8 cellular contexts compared by ENCODE assay signal in genomic region chr6:143536461-143536865, GRCh38. TPM values are rescaled to one million over a fixed set of nuclear protein-coding genes. Genes with fewer than 3 reads are reported as not detected.
DNase-seq lines count a peak whose midpoint lies in the region; ATAC-seq and TF ChIP-seq lines count a peak whose summit lies in the region.

No MANE protein-coding gene starts in this region.

- H3K4me3 ChIP-seq in right cardiac atrium (ENCODE audit: low read length) (peak overlapping the region; percentile 78), skeletal muscle cell (ENCODE audit: low read depth, low read length) (peak overlapping the region; percentile 58)

- TF ChIP-seq CTCF in C4-2B (conservative IDR thresholded peaks at IDR 0.05), result no peak

- peak; percentile 53 for DNase-seq in activated naive CD8-positive, alpha-beta T cell treated with anti-CD3 and anti-CD28 coated beads for 36 hours
- DNase-seq in right cardiac atrium (peak; percentile 53 to 82 (median 80)), skeletal muscle cell (ENCODE audit: low read depth) (no peak), GF-D8 (lab: John Stamatoyannopoulos, UW) (no peak)

- peak overlapping the region; percentile 60 for H3K4me3 Mint-ChIP-seq in activated naive CD8-positive, alpha-beta T cell treated with anti-CD3 and anti-CD28 coated beads for 36 hours

- peak; percentile 77 for ATAC-seq in GM19438 (IDR thresholded peaks at IDR 0.05; ENCODE audit: low read depth, unreplicated experiment)
- peak; percentile 61 for ATAC-seq in HG03460 (IDR thresholded peaks at IDR 0.05; ENCODE audit: unreplicated experiment)
- peak; percentile 78 for ATAC-seq in SK-N-SH treated with all-trans-retinoic acid at 6 μM for 48 hours
- ATAC-seq in right cardiac atrium, result peak; percentile 77 to 85

- no peaks in the 10 kb centered on the region for H3K27me3 ChIP-seq in right cardiac atrium (ENCODE audit: control insufficient read depth, insufficient read depth)

- peaks cover 10% of the 10 kb centered on the region for H3K4me1 Mint-ChIP-seq in activated naive CD8-positive, alpha-beta T cell treated with anti-CD3 and anti-CD28 coated beads for 36 hours

- no peaks in the 10 kb centered on the region for H3K36me3 Mint-ChIP-seq in activated naive CD8-positive, alpha-beta T cell treated with anti-CD3 and anti-CD28 coated beads for 36 hours

- 2% methylated on average over 27 of the region's 27 CpGs for WGBS in right cardiac atrium

- no peak overlapping the region for H3K27ac Mint-ChIP-seq in activated naive CD8-positive, alpha-beta T cell treated with anti-CD3 and anti-CD28 coated beads for 36 hours

- H3K4me1 ChIP-seq in right cardiac atrium (ENCODE audit: control insufficient read depth, insufficient read depth, low read length), result no peaks in the 10 kb centered on the region

- peak overlapping the region; percentile 83 for H3K27ac ChIP-seq in C4-2B
- no peak overlapping the region for H3K27ac ChIP-seq in right cardiac atrium (ENCODE audit: low read length)

- H3K27me3 Mint-ChIP-seq in activated naive CD8-positive, alpha-beta T cell treated with anti-CD3 and anti-CD28 coated beads for 36 hours, result peaks cover 6% of the 10 kb centered on the region

- intact Hi-C loops in right cardiac atrium (cut with DNase I), result no loop called here

- no peaks in the 10 kb centered on the region for H3K9me3 Mint-ChIP-seq in activated naive CD8-positive, alpha-beta T cell treated with anti-CD3 and anti-CD28 coated beads for 36 hours

- H3K9me3 ChIP-seq in right cardiac atrium (ENCODE audit: control insufficient read depth, low read length), result no peaks in the 10 kb centered on the region

TF ChIP-seq in SK-N-SH treated with all-trans-retinoic acid at 6 μM for 48 hours, 23 proteins besides CTCF, POLR2A, EP300 and RAD21:
- TF ChIP-seq ZC3H10 (CRISPR knock-in tag; IDR thresholded peaks at IDR 0.05) (no peak), GLIS3 (CRISPR knock-in tag; IDR thresholded peaks at IDR 0.05) (no peak), OSR1 (CRISPR knock-in tag; IDR thresholded peaks at IDR 0.05) (no peak), ZFP30 (CRISPR knock-in tag; IDR thresholded peaks at IDR 0.05) (no peak), ZNF8 (CRISPR knock-in tag; IDR thresholded peaks at IDR 0.05) (no peak), TOX (CRISPR knock-in tag; IDR thresholded peaks at IDR 0.05; ENCODE audit: borderline replicate concordance) (no peak), ISL1 (CRISPR knock-in tag; IDR thresholded peaks at IDR 0.05) (no peak), ARNTL (CRISPR knock-in tag; IDR thresholded peaks at IDR 0.05; ENCODE audit: borderline replicate concordance, low read depth) (no peak), POU6F1 (CRISPR knock-in tag; IDR thresholded peaks at IDR 0.05; ENCODE audit: borderline replicate concordance, low read depth) (no peak), BACH2 (CRISPR knock-in tag; IDR thresholded peaks at IDR 0.05; ENCODE audit: borderline replicate concordance) (no peak)
- TF ChIP-seq, protein P1, sequence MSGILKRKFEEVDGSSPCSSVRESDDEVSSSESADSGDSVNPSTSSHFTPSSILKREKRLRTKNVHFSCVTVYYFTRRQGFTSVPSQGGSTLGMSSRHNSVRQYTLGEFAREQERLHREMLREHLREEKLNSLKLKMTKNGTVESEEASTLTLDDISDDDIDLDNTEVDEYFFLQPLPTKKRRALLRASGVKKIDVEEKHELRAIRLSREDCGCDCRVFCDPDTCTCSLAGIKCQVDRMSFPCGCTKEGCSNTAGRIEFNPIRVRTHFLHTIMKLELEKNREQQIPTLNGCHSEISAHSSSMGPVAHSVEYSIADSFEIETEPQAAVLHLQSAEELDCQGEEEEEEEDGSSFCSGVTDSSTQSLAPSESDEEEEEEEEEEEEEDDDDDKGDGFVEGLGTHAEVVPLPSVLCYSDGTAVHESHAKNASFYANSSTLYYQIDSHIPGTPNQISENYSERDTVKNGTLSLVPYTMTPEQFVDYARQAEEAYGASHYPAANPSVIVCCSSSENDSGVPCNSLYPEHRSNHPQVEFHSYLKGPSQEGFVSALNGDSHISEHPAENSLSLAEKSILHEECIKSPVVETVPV (CRISPR knock-in tag; IDR thresholded peaks at IDR 0.05), result no peak

RNA-seq across cellular contexts. Expression of gene FUCA2, which starts 24.9 kb away (rescaled TPM):
- 1 to 10 TPM; 8.4 to 9.1 TPM for total RNA-seq in activated naive CD8-positive, alpha-beta T cell treated with anti-CD3 and anti-CD28 coated beads for 36 hours
- 10 to 100 TPM; 32.2 to 44.0 (median 38.7) TPM for total RNA-seq in right cardiac atrium
- 25.1 TPM for polyA plus RNA-seq in right cardiac atrium

Comparison
In these comparisons a context has a peak if more than half of its experiments do, and no peak if none do; other contexts are left out.
1. DNase-seq: peak in activated naive CD8-positive, alpha-beta T cell treated with anti-CD3 and anti-CD28 coated beads for 36 hours (single experiment) and right cardiac atrium (3 of 3); none in skeletal muscle cell (single experiment) and GF-D8 (single experiment).
2. Peak in every context shown above with its lines, with median percentiles within 50 percentile points of each other: ATAC-seq.